10 cellular contexts compared by ENCODE assay signal in genomic region chr15:40807888-40808194, GRCh38. TPM values are rescaled to one million over a fixed set of nuclear protein-coding genes. Genes with fewer than 3 reads are reported as not detected.
DNase-seq lines count a peak whose midpoint lies in the region; ATAC-seq and TF ChIP-seq lines count a peak whose summit lies in the region.
"Had no signal": no experiment of that assay in that cellular context is flagged by ENCODE, and none has a peak within 500 bp of the region (broad histone marks: within the 10 kb centered on the region; RNA-seq: fewer than 3 reads in every experiment).

No MANE protein-coding gene starts in this region.

- intact Hi-C loops in thyroid gland (cut with DNase I), result no loop called here

- ATAC-seq in activated CD8-positive, alpha-beta memory T cell treated with anti-CD3 and anti-CD28 coated beads, Interleukin-2, amount 10 ng/mL, durations not matched to agents 7 days and 5 days, result no peak
- ATAC-seq in omental fat pad (ENCODE audit: low FRiP score), result no peak

- no peaks in the 10 kb centered on the region for H3K27me3 Mint-ChIP-seq in activated CD8-positive, alpha-beta memory T cell treated with anti-CD3 and anti-CD28 coated beads, Interleukin-2, amount 10 ng/mL, durations not matched to agents 7 days and 5 days

- H3K4me3 ChIP-seq in liver (ENCODE audit: low read depth in 1 of 3, low read length in 3 of 3) (peak overlapping the region; percentile 76 to 91 (median 77)), thyroid gland (replicated peaks in 1 of 3) (peak overlapping the region in 2 of 3 donors; percentile 76 to 84)

- peaks cover 9% of the 10 kb centered on the region for H3K36me3 Mint-ChIP-seq in activated CD8-positive, alpha-beta memory T cell treated with anti-CD3 and anti-CD28 coated beads, Interleukin-2, amount 10 ng/mL, durations not matched to agents 7 days and 5 days

- H3K4me1 ChIP-seq in liver (ENCODE audit: control insufficient read depth in 4 of 4, insufficient read depth in 4 of 4, low read length in 3 of 4) (peaks cover 6 to 50% (median 40%) of the 10 kb centered on the region in 4 donors), thyroid gland (peaks cover 10 to 19% of the 10 kb centered on the region in 2 donors)

- H3K27ac ChIP-seq in angular gyrus (ENCODE audit: low read depth, low read length) (peak overlapping the region; percentile 95), liver (ENCODE audit: low read depth in 1 of 2, low read length in 2 of 2) (no peak overlapping the region), thyroid gland (peak overlapping the region in 2 of 3 donors; percentile 91 to 94)

- no peak for TF ChIP-seq POLR2A in thyroid gland (IDR thresholded peaks at IDR 0.05)

- DNase-seq in activated CD8-positive, alpha-beta memory T cell treated with anti-CD3 and anti-CD28 coated beads, Interleukin-2, amount 10 ng/mL, durations not matched to agents 7 days and 5 days, result no peak
- DNase-seq in activated CD8-positive, alpha-beta memory T cell treated with anti-CD3 and anti-CD28 coated beads, Interleukin-2, amount 50 U/mL, for 4 hours, result no peak
- DNase-seq in thyroid gland, result no peak
- DNase-seq in NCI-H82 (lab: John Stamatoyannopoulos, UW), result no peak
- DNase-seq in HUDEP-2 (lab: John Stamatoyannopoulos, UW; ENCODE audit: unreplicated experiment in 76 of 76), result no peak
- no peak for DNase-seq in omental fat pad (ENCODE audit: low spot score)

- no peaks in the 10 kb centered on the region for H3K9me3 Mint-ChIP-seq in activated CD8-positive, alpha-beta memory T cell treated with anti-CD3 and anti-CD28 coated beads, Interleukin-2, amount 10 ng/mL, durations not matched to agents 7 days and 5 days (ENCODE audit: low read depth)

- peak overlapping the region; percentile 84 for H3K4me3 Mint-ChIP-seq in activated CD8-positive, alpha-beta memory T cell treated with anti-CD3 and anti-CD28 coated beads, Interleukin-2, amount 10 ng/mL, durations not matched to agents 7 days and 5 days

- H3K27ac Mint-ChIP-seq in activated CD8-positive, alpha-beta memory T cell treated with anti-CD3 and anti-CD28 coated beads, Interleukin-2, amount 10 ng/mL, durations not matched to agents 7 days and 5 days, result peak overlapping the region; percentile 93

- no peak for TF ChIP-seq RAD21 in liver (IDR thresholded peaks at IDR 0.05)

- peaks cover 26% of the 10 kb centered on the region for H3K4me1 Mint-ChIP-seq in activated CD8-positive, alpha-beta memory T cell treated with anti-CD3 and anti-CD28 coated beads, Interleukin-2, amount 10 ng/mL, durations not matched to agents 7 days and 5 days

- H3K27me3 ChIP-seq in liver (ENCODE audit: control insufficient read depth in 4 of 4, insufficient read depth in 4 of 4, low read length in 3 of 4), result no peaks in the 10 kb centered on the region
- no peaks in the 10 kb centered on the region for H3K27me3 ChIP-seq in thyroid gland

- WGBS in liver, result 25% methylated on average over 13 of the region's 13 CpGs
- WGBS in thyroid gland, 2 donors, result 21 to 51% methylated on average over 13 of the region's 13 CpGs

- TF ChIP-seq CTCF in liver (IDR thresholded peaks at IDR 0.05; ENCODE audit: low read depth, low read length, missing input control) (no peak), thyroid gland (IDR thresholded peaks at IDR 0.05) (no peak), omental fat pad (IDR thresholded peaks at IDR 0.05) (no peak)

- no peaks in the 10 kb centered on the region for H3K9me3 ChIP-seq in liver (ENCODE audit: control insufficient read depth in 4 of 4, low read length in 3 of 4)
- no peaks in the 10 kb centered on the region for H3K9me3 ChIP-seq in thyroid gland

- H3K9ac ChIP-seq in liver (ENCODE audit: low read depth in 1 of 2, low read length in 2 of 2), result peak overlapping the region in 1 of 2 donors; percentile 51

- CTCF ChIA-PET in activated CD8-positive, alpha-beta memory T cell treated with anti-CD3 and anti-CD28 coated beads, Interleukin-2, amount 10 ng/mL, durations not matched to agents 7 days and 5 days (lab: Charles Lee), result interaction anchor here (1.1 to 3.0 kb wide), 4 partner anchors 25 to 87 kb away, joined by 3 to 16 read pairs (median 6); partner anchors contain the start of gene VPS18

- H3K36me3 ChIP-seq in liver (ENCODE audit: control insufficient read depth in 4 of 4, insufficient read depth in 3 of 4, low read depth in 1 of 4, low read length in 3 of 4) (peaks cover 3 to 12% (median 10%) of the 10 kb centered on the region in 4 donors), thyroid gland (peaks cover 0 to 3% of the 10 kb centered on the region in 2 donors)

TF ChIP-seq in liver, 16 proteins besides CTCF, POLR2A, EP300 and RAD21:
- no peak for TF ChIP-seq HNF4A (conservative IDR thresholded peaks at IDR 0.05)
- TF ChIP-seq EGR1 (IDR thresholded peaks at IDR 0.05; ENCODE audit: low read depth in 2 of 2), result no peak
- TF ChIP-seq RXRA (IDR thresholded peaks at IDR 0.05), result no peak
- TF ChIP-seq ATF3 (IDR thresholded peaks at IDR 0.05), result no peak
- no peak for TF ChIP-seq GABPA (IDR thresholded peaks at IDR 0.05 in 1 of 2, conservative IDR thresholded peaks at IDR 0.05 in 1 of 2)
- TF ChIP-seq MAX (IDR thresholded peaks at IDR 0.05), result no peak
- TF ChIP-seq JUND (IDR thresholded peaks at IDR 0.05), result no peak
- TF ChIP-seq HNF4G (IDR thresholded peaks at IDR 0.05), result no peak
TF ChIP-seq in liver: peak in this region for 0.

RNA-seq across cellular contexts. Expression of gene DNAJC17, which starts 0.6 kb away (rescaled TPM):
- 10 to 100 TPM; 45.6 to 51.2 TPM for total RNA-seq in activated CD8-positive, alpha-beta memory T cell treated with anti-CD3 and anti-CD28 coated beads, Interleukin-2, amount 10 ng/mL, durations not matched to agents 7 days and 5 days
- total RNA-seq in liver, result 10 to 100 TPM in 1 of 2 donors, 1 to 10 TPM in 1; 10.0 to 13.8 TPM
- 10 to 100 TPM; 25.9 to 32.5 TPM for polyA plus RNA-seq in liver
- 10 to 100 TPM; 21.6 to 51.9 (median 45.8) TPM for total RNA-seq in thyroid gland
- total RNA-seq in omental fat pad, result 10 to 100 TPM in 3 of 4 donors, 1 to 10 TPM in 1; 8.8 to 21.1 (median 17.1) TPM

RNA-seq across cellular contexts. Expression of gene ZFYVE19, which starts 1.0 kb away (rescaled TPM):
- 10 to 100 TPM; 28.2 TPM for total RNA-seq in activated CD8-positive, alpha-beta memory T cell treated with anti-CD3 and anti-CD28 coated beads, Interleukin-2, amount 10 ng/mL, durations not matched to agents 7 days and 5 days
- total RNA-seq in liver (10 to 100 TPM; 10.4 to 41.2 TPM), thyroid gland (10 to 100 TPM; 21.7 to 37.8 (median 22.3) TPM), omental fat pad (10 to 100 TPM; 13.5 to 29.5 (median 21.1) TPM)
- polyA plus RNA-seq in liver, result 10 to 100 TPM; 18.4 to 21.0 TPM

RNA-seq across cellular contexts. Expression of gene PPP1R14D, which starts 20.7 kb away (rescaled TPM):
- not detected for total RNA-seq in activated CD8-positive, alpha-beta memory T cell treated with anti-CD3 and anti-CD28 coated beads, Interleukin-2, amount 10 ng/mL, durations not matched to agents 7 days and 5 days
- total RNA-seq in liver, result not detected
- polyA plus RNA-seq in liver, result not detected
- not detected for total RNA-seq in thyroid gland
- not detected for total RNA-seq in omental fat pad
- total RNA-seq: Daoy, LHCN-M2 had no signal

RNA-seq across cellular contexts. Expression of gene SPINT1, which starts 36.0 kb away (rescaled TPM):
- 1 to 10 TPM; 3.7 to 4.0 TPM for total RNA-seq in activated CD8-positive, alpha-beta memory T cell treated with anti-CD3 and anti-CD28 coated beads, Interleukin-2, amount 10 ng/mL, durations not matched to agents 7 days and 5 days
- total RNA-seq in liver (1 to 10 TPM; 1.2 to 2.6 TPM), thyroid gland (100 to 1,000 TPM in 2 of 4 donors, 10 to 100 TPM in 2; 84.3 to 143 (median 113) TPM), omental fat pad (10 to 100 TPM in 2 of 4 donors, 1 to 10 TPM in 1, under 1 TPM in 1; 0.95 to 16.2 (median 11.7) TPM)
- polyA plus RNA-seq in liver, result 1 to 10 TPM; 1.6 to 2.2 TPM
- total RNA-seq: LHCN-M2 had no signal

RNA-seq across cellular contexts. Expression of gene C15orf62, which starts 38.1 kb away (rescaled TPM):
- total RNA-seq in activated CD8-positive, alpha-beta memory T cell treated with anti-CD3 and anti-CD28 coated beads, Interleukin-2, amount 10 ng/mL, durations not matched to agents 7 days and 5 days, result under 1 TPM; 0.45 to 0.82 TPM
- total RNA-seq in liver, result under 1 TPM; 0.19 to 0.92 TPM
- under 1 TPM; 0.43 to 0.75 TPM for polyA plus RNA-seq in liver
- total RNA-seq in thyroid gland, result under 1 TPM in 3 of 4 donors, not detected in 1; 0.13 to 0.79 (median 0.22) TPM
- total RNA-seq in omental fat pad, result 1 to 10 TPM in 1 of 4 donors, under 1 TPM in 2, not detected in 1; 0.19 to 1.3 (median 0.50) TPM
- total RNA-seq: LHCN-M2 had no signal

Comparison
In these comparisons a context has a peak if more than half of its experiments do, and no peak if none do; other contexts are left out.
1. H3K27ac ChIP-seq: peak in angular gyrus (single experiment) and thyroid gland (2 of 3); none in liver (0 of 2).